In the genomic region with DNA sequence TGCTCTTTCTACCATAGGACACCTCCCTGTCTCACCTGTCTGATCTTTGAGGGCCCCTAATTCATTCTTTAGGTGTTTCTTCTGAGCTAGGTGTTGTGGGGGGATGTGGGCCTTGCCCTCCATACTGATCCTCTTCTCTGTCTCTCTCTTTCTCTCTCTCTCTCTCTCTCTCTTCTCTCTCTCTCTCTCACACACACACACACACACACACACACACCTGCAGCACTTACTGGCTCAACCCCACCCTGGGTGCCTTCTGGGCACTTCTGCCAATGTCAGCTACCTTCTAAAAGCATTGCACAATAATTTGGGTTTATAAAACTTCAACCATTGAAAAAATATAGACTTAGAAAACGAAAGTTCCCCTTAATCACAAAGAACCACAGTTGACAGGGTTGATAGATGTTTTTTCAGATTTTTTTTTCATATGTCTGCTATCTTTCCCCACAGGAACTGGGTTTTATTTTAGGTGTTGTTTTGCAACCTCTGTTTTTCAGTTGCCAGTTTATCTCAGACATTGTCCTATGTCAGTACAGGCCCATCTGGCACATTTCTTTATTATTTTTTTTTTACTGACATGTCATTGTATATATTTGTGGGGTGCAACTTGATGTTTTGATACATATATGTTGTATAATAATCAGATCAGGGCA, we compare ENCODE assay signal across 8 cellular contexts. TPM values are rescaled to one million over a fixed set of nuclear protein-coding genes. Genes with fewer than 3 reads are reported as not detected.
DNase-seq lines count a peak whose midpoint lies in the region; ATAC-seq and TF ChIP-seq lines count a peak whose summit lies in the region.

No MANE protein-coding gene starts in this region.

- peak; percentile 15 for ATAC-seq in left lung
- ATAC-seq in HG03469 (IDR thresholded peaks at IDR 0.05; ENCODE audit: unreplicated experiment): no peak
- ATAC-seq in GM21717 (IDR thresholded peaks at IDR 0.05; ENCODE audit: unreplicated experiment): no peak

- CTCF ChIA-PET in activated naive CD4-positive, alpha-beta T cell treated with anti-CD3 and anti-CD28 coated beads, Interleukin-2, amount 10 ng/mL, durations not matched to agents 7 days and 5 days (lab: Charles Lee): interaction anchor here (0.6 to 4.4 kb wide), 36 partner anchors 8 to 533 kb away, joined by 3 to 37 read pairs (median 4); a partner anchor contains a TSS

- H3K9me3 Mint-ChIP-seq in activated naive CD4-positive, alpha-beta T cell treated with anti-CD3 and anti-CD28 coated beads, Interleukin-2, amount 10 ng/mL, durations not matched to agents 7 days and 5 days: no peaks in the 10 kb centered on the region

- H3K27me3 ChIP-seq in left lung (no peaks in the 10 kb centered on the region), vagina (no peaks in the 10 kb centered on the region)

- no peaks in the 10 kb centered on the region for H3K9me3 ChIP-seq in left lung
- H3K9me3 ChIP-seq in vagina: no peaks in the 10 kb centered on the region

- no peaks in the 10 kb centered on the region for H3K27me3 Mint-ChIP-seq in activated naive CD4-positive, alpha-beta T cell treated with anti-CD3 and anti-CD28 coated beads, Interleukin-2, amount 10 ng/mL, durations not matched to agents 7 days and 5 days

- H3K36me3 ChIP-seq in left lung (peaks cover 0 to 18% of the 10 kb centered on the region in 2 donors), vagina (peaks cover 0 to 14% of the 10 kb centered on the region in 2 donors)

- TF ChIP-seq CTCF in VCaP (conservative IDR thresholded peaks at IDR 0.05): peak; percentile 50; the same call in 1 of the 2 replicates
- no peak for TF ChIP-seq CTCF in left lung (IDR thresholded peaks at IDR 0.05)
- no peak for TF ChIP-seq CTCF in vagina (IDR thresholded peaks at IDR 0.05)

- intact Hi-C loops in left lung (cut with DNase I) (loop anchor here in 1 of 2 donors (10.0 kb wide), 1 partner anchor 226 kb away; no protein-coding TSS in a partner anchor), vagina (cut with DNase I) (loop anchor here (10.0 kb wide), 2 partner anchors 136 to 226 kb away; a partner anchor contains a TSS)

- no peak for TF ChIP-seq POLR2A in vagina (IDR thresholded peaks at IDR 0.05)

- peak overlapping the region; percentile 71; the same call in 1 of the 2 replicates for H3K27ac ChIP-seq in VCaP
- H3K27ac ChIP-seq in left lung: peak overlapping the region; percentile 18 to 28
- peak overlapping the region; percentile 85 for H3K27ac ChIP-seq in vagina

- H3K4me1 ChIP-seq in left lung (peaks cover 7 to 32% of the 10 kb centered on the region in 2 donors), vagina (peaks cover 44% of the 10 kb centered on the region)

- H3K36me3 Mint-ChIP-seq in activated naive CD4-positive, alpha-beta T cell treated with anti-CD3 and anti-CD28 coated beads, Interleukin-2, amount 10 ng/mL, durations not matched to agents 7 days and 5 days: peaks cover 16% of the 10 kb centered on the region

- H3K27ac Mint-ChIP-seq in activated naive CD4-positive, alpha-beta T cell treated with anti-CD3 and anti-CD28 coated beads, Interleukin-2, amount 10 ng/mL, durations not matched to agents 7 days and 5 days: peak overlapping the region; percentile 96

- DNase-seq in activated naive CD4-positive, alpha-beta T cell treated with anti-CD3 and anti-CD28 coated beads, Interleukin-2, amount 10 ng/mL, durations not matched to agents 7 days and 5 days: peak; percentile 40
- DNase-seq in activated naive CD4-positive, alpha-beta T cell (lab: John Stamatoyannopoulos, UW): no peak
- no peak for DNase-seq in left lung
- no peak for DNase-seq in vagina (ENCODE audit: extremely low spot score in 2 of 2)
- DNase-seq in kidney glomerular epithelial cell (lab: John Stamatoyannopoulos, UW): no peak

- peaks cover 31% of the 10 kb centered on the region for H3K4me1 Mint-ChIP-seq in activated naive CD4-positive, alpha-beta T cell treated with anti-CD3 and anti-CD28 coated beads, Interleukin-2, amount 10 ng/mL, durations not matched to agents 7 days and 5 days

- peak overlapping the region; percentile 40 for H3K4me3 Mint-ChIP-seq in activated naive CD4-positive, alpha-beta T cell treated with anti-CD3 and anti-CD28 coated beads, Interleukin-2, amount 10 ng/mL, durations not matched to agents 7 days and 5 days

- no peak overlapping the region for H3K4me3 ChIP-seq in left lung
- no peak overlapping the region for H3K4me3 ChIP-seq in vagina

RNA-seq across cellular contexts. Expression of a gene that starts 28.1 kb away (rescaled TPM):
- total RNA-seq in left lung (10 to 100 TPM; 40.1 to 42.1 TPM), vagina (146 TPM)

RNA-seq across cellular contexts. Expression of a gene that starts 41.1 kb away (rescaled TPM):
- 10 to 100 TPM in 1 of 2 donors, 1 to 10 TPM in 1; 7.6 to 15.5 TPM for total RNA-seq in left lung
- total RNA-seq in vagina: 25.3 TPM

Comparison
In these comparisons a context has a peak if more than half of its experiments do, and no peak if none do; other contexts are left out.
1. H3K27ac ChIP-seq: peak in every context shown above with its lines; median percentile 85 in vagina; 71 in VCaP; 23 in left lung.